19 cellular contexts compared by ENCODE assay signal in the genomic region with DNA sequence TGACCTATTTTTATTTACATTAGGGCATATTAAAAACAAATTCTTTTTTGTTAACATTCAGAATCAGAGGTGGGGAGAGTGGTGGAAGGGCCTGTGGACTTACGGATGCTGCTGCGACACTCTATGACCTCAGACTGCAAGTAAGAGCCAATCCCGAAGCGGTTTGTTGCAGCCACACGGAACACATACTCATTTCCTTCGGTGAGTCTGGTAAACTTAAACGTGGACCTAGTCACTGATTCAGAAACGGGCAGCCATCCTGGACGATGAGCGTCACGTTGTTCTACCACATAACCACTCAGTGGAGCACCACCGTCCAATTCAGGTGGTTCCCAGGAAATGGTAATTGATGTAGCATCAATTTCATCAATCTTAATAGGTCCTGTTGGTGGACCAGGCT.
DNase-seq lines count a peak whose midpoint lies in the region; ATAC-seq and TF ChIP-seq lines count a peak whose summit lies in the region.
"Had no signal": no experiment of that assay in that cellular context is flagged by ENCODE, and none has a peak within 500 bp of the region (broad histone marks: within the 10 kb centered on the region; RNA-seq: fewer than 3 reads in every experiment).

No MANE protein-coding gene starts in this region.

- no peaks in the 10 kb centered on the region for H3K27me3 Mint-ChIP-seq in memory B cell
- no peaks in the 10 kb centered on the region for H3K27me3 Mint-ChIP-seq in stimulated activated memory B cell treated with anti-CD40 and anti-IgM and Interleukin-4, amounts not matched to agents 10 μg/mL and 1 μg/mL and 100 μg/mL, for 72 hours
- H3K27me3 Mint-ChIP-seq: B cell; CD4-positive, alpha-beta T cell had no signal

- no peaks in the 10 kb centered on the region for H3K27me3 ChIP-seq in DOHH2 (ENCODE audit: control insufficient read depth, low read length)

- TF ChIP-seq CTCF in DOHH2 (IDR thresholded peaks at IDR 0.05; ENCODE audit: low read depth, low read length, poor library complexity, severe bottlenecking), result no peak
- no peak for TF ChIP-seq CTCF in GM10248 (IDR thresholded peaks at IDR 0.05; ENCODE audit: control extremely low read depth, extremely low read depth, low read depth, missing control alignments)

- H3K4me1 ChIP-seq in DOHH2 (ENCODE audit: control insufficient read depth, low read length), result peaks cover 11% of the 10 kb centered on the region
- H3K4me1 ChIP-seq: A549, Caco-2 had no signal

- POLR2A ChIA-PET in GM10248 (lab: Yijun Ruan, JAX), result no interaction called here

- no peak overlapping the region for H3K4me3 Mint-ChIP-seq in memory B cell
- no peak overlapping the region for H3K4me3 Mint-ChIP-seq in stimulated activated memory B cell treated with anti-CD40 and anti-IgM and Interleukin-4, amounts not matched to agents 10 μg/mL and 1 μg/mL and 100 μg/mL, for 72 hours
- H3K4me3 Mint-ChIP-seq: B cell; CD4-positive, alpha-beta T cell; H9 had no signal

- no peaks in the 10 kb centered on the region for H3F3A ChIP-seq in DOHH2 (ENCODE audit: control insufficient read depth, insufficient read depth)

- H3K9me3 ChIP-seq in DOHH2 (ENCODE audit: control insufficient read depth, insufficient read depth, low read length), result no peaks in the 10 kb centered on the region
- H3K9me3 ChIP-seq: A549, Caco-2 had no signal

- DNase-seq in DMS79 treated with DMSO at 0.1 percent for 48 hours (lab: John Stamatoyannopoulos, UW) (peak; percentile 60), DMS79 (lab: John Stamatoyannopoulos, UW) (no peak), memory B cell (ENCODE audit: low spot score in 2 of 2) (no peak), GM10248 (ENCODE audit: extremely low spot score) (no peak)
- no peak for DNase-seq in effector CD4-positive, alpha-beta T cell
- DNase-seq: Caco-2; CD4-positive, alpha-beta T cell; DMS153; DND-41; GOT3; H9; KG1 had no signal

- peak overlapping the region; percentile 11 for H3K27ac Mint-ChIP-seq in memory B cell
- peak overlapping the region; percentile 12 for H3K27ac Mint-ChIP-seq in stimulated activated memory B cell treated with anti-CD40 and anti-IgM and Interleukin-4, amounts not matched to agents 10 μg/mL and 1 μg/mL and 100 μg/mL, for 72 hours
- H3K27ac Mint-ChIP-seq: B cell; CD4-positive, alpha-beta T cell had no signal

- 0 out of 2 replicates have a peak overlapping the region, but pooled peaks have one; percentile 9 for H3K4me2 ChIP-seq in DOHH2 (ENCODE audit: low read length)
- H3K4me2 ChIP-seq: A549 had no signal

- H3K79me2 ChIP-seq in DOHH2 (ENCODE audit: control insufficient read depth, low read length), result no peaks in the 10 kb centered on the region

- CTCF ChIA-PET in GM10248 (lab: Yijun Ruan, JAX), result interaction anchor here (0.7 to 1.5 kb wide), 3 partner anchors 10 to 127 kb away, joined by 3 read pairs; no protein-coding TSS in a partner anchor

- no peaks in the 10 kb centered on the region for H3K4me1 Mint-ChIP-seq in memory B cell
- H3K4me1 Mint-ChIP-seq in stimulated activated memory B cell treated with anti-CD40 and anti-IgM and Interleukin-4, amounts not matched to agents 10 μg/mL and 1 μg/mL and 100 μg/mL, for 72 hours, result no peaks in the 10 kb centered on the region
- H3K4me1 Mint-ChIP-seq: B cell, H9 had no signal

- peaks cover 56% of the 10 kb centered on the region for H3K36me3 Mint-ChIP-seq in memory B cell
- H3K36me3 Mint-ChIP-seq in stimulated activated memory B cell treated with anti-CD40 and anti-IgM and Interleukin-4, amounts not matched to agents 10 μg/mL and 1 μg/mL and 100 μg/mL, for 72 hours, result peaks cover 84% of the 10 kb centered on the region

- no peak overlapping the region for H3K4me3 ChIP-seq in DOHH2 (ENCODE audit: low read length)
- H3K4me3 ChIP-seq: A549 had no signal

- H3K9me3 Mint-ChIP-seq in memory B cell, result no peaks in the 10 kb centered on the region
- no peaks in the 10 kb centered on the region for H3K9me3 Mint-ChIP-seq in stimulated activated memory B cell treated with anti-CD40 and anti-IgM and Interleukin-4, amounts not matched to agents 10 μg/mL and 1 μg/mL and 100 μg/mL, for 72 hours
- H3K9me3 Mint-ChIP-seq: CD4-positive, alpha-beta T cell; H9 had no signal

- H4K20me1 ChIP-seq in DOHH2 (ENCODE audit: control insufficient read depth, insufficient read depth, low read depth, low read length), result no peaks in the 10 kb centered on the region

- no peak overlapping the region for H3K27ac ChIP-seq in DOHH2 (ENCODE audit: low read depth, low read length)
- H3K27ac ChIP-seq: 22Rv1, A549, C4-2B had no signal

- H3K9me2 ChIP-seq in DOHH2 (replicated peaks; ENCODE audit: control insufficient read depth, low read length), result no peaks in the 10 kb centered on the region

- ATAC-seq in memory B cell (ENCODE audit: low read depth), result no peak
- ATAC-seq in stimulated activated memory B cell treated with anti-CD40 and anti-IgM and Interleukin-4, amounts not matched to agents 10 μg/mL and 1 μg/mL and 100 μg/mL, for 72 hours, result no peak
- no peak for ATAC-seq in esophagus mucosa
- ATAC-seq: A549 had no signal

- peaks cover 58% of the 10 kb centered on the region for H3K36me3 ChIP-seq in DOHH2 (ENCODE audit: control insufficient read depth, low read length)
